ENCODE assay signal across 1 cellular context in the genomic region with DNA sequence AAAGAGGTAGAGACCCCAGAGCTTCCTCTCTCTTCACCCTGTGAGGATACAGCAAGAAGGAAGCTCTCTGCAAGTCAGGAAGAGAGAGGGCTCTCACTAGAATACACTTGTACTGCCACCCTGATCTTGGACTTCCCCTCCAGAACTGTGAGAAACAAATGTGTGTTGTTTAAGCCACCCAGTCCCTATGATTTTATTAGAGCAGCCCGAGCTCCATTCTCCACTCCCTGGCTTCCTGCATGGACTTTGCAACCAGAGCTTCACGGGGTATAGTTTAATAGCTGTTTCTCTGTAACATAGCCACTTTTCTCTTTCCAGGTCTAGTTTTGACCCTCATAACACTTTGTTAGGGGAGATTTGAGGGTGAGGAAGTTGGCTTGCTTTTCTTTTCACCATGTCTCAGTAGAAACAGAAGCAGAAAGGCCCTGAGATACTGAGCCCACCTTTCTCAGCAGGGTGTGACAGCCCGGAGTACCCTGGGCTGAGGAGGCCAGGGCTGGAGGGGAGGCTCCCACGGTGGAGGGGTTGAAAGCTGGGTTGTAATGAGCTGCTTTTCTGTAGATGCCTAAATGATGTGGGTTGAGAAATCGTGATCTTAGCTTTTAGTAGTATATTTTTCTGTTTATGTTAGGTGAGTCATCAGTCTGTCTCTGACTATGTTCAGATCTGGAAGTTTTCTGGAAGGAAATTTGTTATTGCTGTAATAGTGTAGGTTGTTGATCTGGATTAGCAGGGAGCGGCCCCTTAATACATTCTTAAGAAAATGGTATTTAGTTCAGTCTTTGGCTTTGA.
TF ChIP-seq lines count a peak whose summit lies in the region.

No MANE protein-coding gene starts in this region.

TF ChIP-seq in GM23338, 12 proteins besides CTCF, POLR2A, EP300 and RAD21 (continued from another document):
- TF ChIP-seq, protein P1, sequence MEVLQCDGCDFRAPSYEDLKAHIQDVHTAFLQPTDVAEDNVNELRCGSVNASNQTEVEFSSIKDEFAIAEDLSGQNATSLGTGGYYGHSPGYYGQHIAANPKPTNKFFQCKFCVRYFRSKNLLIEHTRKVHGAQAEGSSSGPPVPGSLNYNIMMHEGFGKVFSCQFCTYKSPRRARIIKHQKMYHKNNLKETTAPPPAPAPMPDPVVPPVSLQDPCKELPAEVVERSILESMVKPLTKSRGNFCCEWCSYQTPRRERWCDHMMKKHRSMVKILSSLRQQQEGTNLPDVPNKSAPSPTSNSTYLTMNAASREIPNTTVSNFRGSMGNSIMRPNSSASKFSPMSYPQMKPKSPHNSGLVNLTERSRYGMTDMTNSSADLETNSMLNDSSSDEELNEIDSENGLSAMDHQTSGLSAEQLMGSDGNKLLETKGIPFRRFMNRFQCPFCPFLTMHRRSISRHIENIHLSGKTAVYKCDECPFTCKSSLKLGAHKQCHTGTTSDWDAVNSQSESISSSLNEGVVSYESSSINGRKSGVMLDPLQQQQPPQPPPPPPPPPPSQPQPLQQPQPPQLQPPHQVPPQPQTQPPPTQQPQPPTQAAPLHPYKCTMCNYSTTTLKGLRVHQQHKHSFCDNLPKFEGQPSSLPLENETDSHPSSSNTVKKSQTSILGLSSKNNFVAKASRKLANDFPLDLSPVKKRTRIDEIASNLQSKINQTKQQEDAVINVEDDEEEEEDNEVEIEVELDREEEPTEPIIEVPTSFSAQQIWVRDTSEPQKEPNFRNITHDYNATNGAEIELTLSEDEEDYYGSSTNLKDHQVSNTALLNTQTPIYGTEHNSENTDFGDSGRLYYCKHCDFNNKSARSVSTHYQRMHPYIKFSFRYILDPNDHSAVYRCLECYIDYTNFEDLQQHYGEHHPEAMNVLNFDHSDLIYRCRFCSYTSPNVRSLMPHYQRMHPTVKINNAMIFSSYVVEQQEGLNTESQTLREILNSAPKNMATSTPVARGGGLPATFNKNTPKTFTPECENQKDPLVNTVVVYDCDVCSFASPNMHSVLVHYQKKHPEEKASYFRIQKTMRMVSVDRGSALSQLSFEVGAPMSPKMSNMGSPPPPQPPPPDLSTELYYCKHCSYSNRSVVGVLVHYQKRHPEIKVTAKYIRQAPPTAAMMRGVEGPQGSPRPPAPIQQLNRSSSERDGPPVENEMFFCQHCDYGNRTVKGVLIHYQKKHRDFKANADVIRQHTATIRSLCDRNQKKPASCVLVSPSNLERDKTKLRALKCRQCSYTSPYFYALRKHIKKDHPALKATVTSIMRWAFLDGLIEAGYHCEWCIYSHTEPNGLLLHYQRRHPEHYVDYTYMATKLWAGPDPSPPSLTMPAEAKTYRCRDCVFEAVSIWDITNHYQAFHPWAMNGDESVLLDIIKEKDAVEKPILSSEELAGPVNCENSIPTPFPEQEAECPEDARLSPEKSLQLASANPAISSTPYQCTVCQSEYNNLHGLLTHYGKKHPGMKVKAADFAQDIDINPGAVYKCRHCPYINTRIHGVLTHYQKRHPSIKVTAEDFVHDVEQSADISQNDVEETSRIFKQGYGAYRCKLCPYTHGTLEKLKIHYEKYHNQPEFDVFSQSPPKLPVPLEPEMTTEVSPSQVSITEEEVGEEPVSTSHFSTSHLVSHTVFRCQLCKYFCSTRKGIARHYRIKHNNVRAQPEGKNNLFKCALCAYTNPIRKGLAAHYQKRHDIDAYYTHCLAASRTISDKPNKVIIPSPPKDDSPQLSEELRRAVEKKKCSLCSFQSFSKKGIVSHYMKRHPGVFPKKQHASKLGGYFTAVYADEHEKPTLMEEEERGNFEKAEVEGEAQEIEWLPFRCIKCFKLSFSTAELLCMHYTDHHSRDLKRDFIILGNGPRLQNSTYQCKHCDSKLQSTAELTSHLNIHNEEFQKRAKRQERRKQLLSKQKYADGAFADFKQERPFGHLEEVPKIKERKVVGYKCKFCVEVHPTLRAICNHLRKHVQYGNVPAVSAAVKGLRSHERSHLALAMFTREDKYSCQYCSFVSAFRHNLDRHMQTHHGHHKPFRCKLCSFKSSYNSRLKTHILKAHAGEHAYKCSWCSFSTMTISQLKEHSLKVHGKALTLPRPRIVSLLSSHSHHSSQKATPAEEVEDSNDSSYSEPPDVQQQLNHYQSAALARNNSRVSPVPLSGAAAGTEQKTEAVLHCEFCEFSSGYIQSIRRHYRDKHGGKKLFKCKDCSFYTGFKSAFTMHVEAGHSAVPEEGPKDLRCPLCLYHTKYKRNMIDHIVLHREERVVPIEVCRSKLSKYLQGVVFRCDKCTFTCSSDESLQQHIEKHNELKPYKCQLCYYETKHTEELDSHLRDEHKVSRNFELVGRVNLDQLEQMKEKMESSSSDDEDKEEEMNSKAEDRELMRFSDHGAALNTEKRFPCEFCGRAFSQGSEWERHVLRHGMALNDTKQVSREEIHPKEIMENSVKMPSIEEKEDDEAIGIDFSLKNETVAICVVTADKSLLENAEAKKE (CRISPR knock-in tag; IDR thresholded peaks at IDR 0.05) = no peak
- TF ChIP-seq, protein P2, sequence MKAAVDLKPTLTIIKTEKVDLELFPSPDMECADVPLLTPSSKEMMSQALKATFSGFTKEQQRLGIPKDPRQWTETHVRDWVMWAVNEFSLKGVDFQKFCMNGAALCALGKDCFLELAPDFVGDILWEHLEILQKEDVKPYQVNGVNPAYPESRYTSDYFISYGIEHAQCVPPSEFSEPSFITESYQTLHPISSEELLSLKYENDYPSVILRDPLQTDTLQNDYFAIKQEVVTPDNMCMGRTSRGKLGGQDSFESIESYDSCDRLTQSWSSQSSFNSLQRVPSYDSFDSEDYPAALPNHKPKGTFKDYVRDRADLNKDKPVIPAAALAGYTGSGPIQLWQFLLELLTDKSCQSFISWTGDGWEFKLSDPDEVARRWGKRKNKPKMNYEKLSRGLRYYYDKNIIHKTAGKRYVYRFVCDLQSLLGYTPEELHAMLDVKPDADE (IDR thresholded peaks at IDR 0.05) = no peak
- no peak for TF ChIP-seq ZNF114 (CRISPR knock-in tag; IDR thresholded peaks at IDR 0.05)
- TF ChIP-seq JUNB (IDR thresholded peaks at IDR 0.05; ENCODE audit: unreplicated experiment) = no peak
TF ChIP-seq in GM23338: peak in this region for 0.
